In genomic region chr2:37829202-37829601, GRCh38 we compare ENCODE assay signal across 9 cellular contexts.
DNase-seq lines count a peak whose midpoint lies in the region; ATAC-seq and TF ChIP-seq lines count a peak whose summit lies in the region.
"Had no signal": no experiment of that assay in that cellular context is flagged by ENCODE, and none has a peak within 500 bp of the region (broad histone marks: within the 10 kb centered on the region; RNA-seq: fewer than 3 reads in every experiment).

No MANE protein-coding gene starts in this region.

- H3K27ac ChIP-seq in BLaER1 = no peak overlapping the region

- H3K4me3 Mint-ChIP-seq in dendritic cell treated with granulocyte-macrophage colony-stimulating factor and Interleukin-4, amounts not matched to agents 40 ng/mL and 50 ng/mL, for 4 days = no peak overlapping the region
- H3K4me3 Mint-ChIP-seq in progenitor cell of endocrine pancreas (ENCODE audit: low read depth) = no peak overlapping the region

- TF ChIP-seq POLR2A in NB4 (IDR thresholded peaks at IDR 0.05; ENCODE audit: extremely low read depth, insufficient read length) = no peak

- H4K20me1 ChIP-seq in BLaER1 = no peaks in the 10 kb centered on the region

- H3K4me1 ChIP-seq in BLaER1 (peaks cover 20% of the 10 kb centered on the region), mucosa of descending colon (ENCODE audit: low read depth) (no peaks in the 10 kb centered on the region)

- intact Hi-C loops in dendritic cell treated with granulocyte-macrophage colony-stimulating factor and Interleukin-4, amounts not matched to agents 40 ng/mL and 50 ng/mL, for 4 days (cut with micrococcal nuclease) = no loop called here
- intact Hi-C loops in mucosa of descending colon (cut with DNase I, micrococcal nuclease) = no loop called here

- H3K36me3 ChIP-seq in BLaER1 = no peaks in the 10 kb centered on the region
- H3K36me3 ChIP-seq in mucosa of descending colon (ENCODE audit: low read depth) = no peaks in the 10 kb centered on the region

- H3K27ac Mint-ChIP-seq in dendritic cell treated with granulocyte-macrophage colony-stimulating factor and Interleukin-4, amounts not matched to agents 40 ng/mL and 50 ng/mL, for 4 days = peak overlapping the region; percentile 74
- H3K27ac Mint-ChIP-seq in progenitor cell of endocrine pancreas = no peak overlapping the region

- peak; percentile 95 for DNase-seq in NB4 (ENCODE audit: low read depth)
- DNase-seq in mucosa of descending colon = peak in 1 of 3 donors; percentile 10
- no peak for DNase-seq in progenitor cell of endocrine pancreas (ENCODE audit: low spot score, unreplicated experiment)
- DNase-seq in NCI-H774 (lab: John Stamatoyannopoulos, UW) = no peak
- DNase-seq in NCI-H2171 treated with DMSO at 0.1 percent for 48 hours (lab: John Stamatoyannopoulos, UW) = no peak
- DNase-seq: activated CD4-positive, alpha-beta T cell treated with anti-CD3 and anti-CD28 coated beads for 1 hour had no signal

- H3K4me3 ChIP-seq in BLaER1 (no peak overlapping the region), NB4 (ENCODE audit: low read depth, low read length) (peak overlapping the region; percentile 52), mucosa of descending colon (no peak overlapping the region)

- peak overlapping the region; percentile 71 for H3K4me2 ChIP-seq in BLaER1

- H3K9ac ChIP-seq in BLaER1 = no peak overlapping the region

- TF ChIP-seq CTCF in NB4 (IDR thresholded peaks at IDR 0.05; ENCODE audit: low read depth, low read length) (no peak), mucosa of descending colon (IDR thresholded peaks at IDR 0.05) (no peak), progenitor cell of endocrine pancreas (IDR thresholded peaks at IDR 0.05; ENCODE audit: unreplicated experiment) (no peak)

- H3K36me3 Mint-ChIP-seq in dendritic cell treated with granulocyte-macrophage colony-stimulating factor and Interleukin-4, amounts not matched to agents 40 ng/mL and 50 ng/mL, for 4 days (ENCODE audit: low read depth) = no peaks in the 10 kb centered on the region
- H3K36me3 Mint-ChIP-seq in progenitor cell of endocrine pancreas (ENCODE audit: insufficient read depth) = no peaks in the 10 kb centered on the region

- no peaks in the 10 kb centered on the region for H3K27me3 ChIP-seq in BLaER1

- ATAC-seq in mucosa of descending colon = peak; percentile 42
- ATAC-seq in GM19035 (IDR thresholded peaks at IDR 0.05; ENCODE audit: unreplicated experiment) = no peak

- no peaks in the 10 kb centered on the region for H3K9me3 Mint-ChIP-seq in dendritic cell treated with granulocyte-macrophage colony-stimulating factor and Interleukin-4, amounts not matched to agents 40 ng/mL and 50 ng/mL, for 4 days
- no peaks in the 10 kb centered on the region for H3K9me3 Mint-ChIP-seq in progenitor cell of endocrine pancreas (ENCODE audit: low read depth)

- no peaks in the 10 kb centered on the region for H3K27me3 Mint-ChIP-seq in dendritic cell treated with granulocyte-macrophage colony-stimulating factor and Interleukin-4, amounts not matched to agents 40 ng/mL and 50 ng/mL, for 4 days
- no peaks in the 10 kb centered on the region for H3K27me3 Mint-ChIP-seq in progenitor cell of endocrine pancreas

- H3K4me1 Mint-ChIP-seq in dendritic cell treated with granulocyte-macrophage colony-stimulating factor and Interleukin-4, amounts not matched to agents 40 ng/mL and 50 ng/mL, for 4 days (ENCODE audit: low read depth) = peaks cover 81% of the 10 kb centered on the region
- peaks cover 9% of the 10 kb centered on the region for H3K4me1 Mint-ChIP-seq in progenitor cell of endocrine pancreas (ENCODE audit: low read depth)

- 0 out of 2 replicates have a peak, but pooled peaks cover 6% of the 10 kb centered on the region for H3K9me3 ChIP-seq in BLaER1
- H3K9me3 ChIP-seq in mucosa of descending colon = no peaks in the 10 kb centered on the region
